Comparison of ENCODE assay signal across 22 cellular contexts in genomic region chr9:127170652-127171051, GRCh38. TPM values are rescaled to one million over a fixed set of nuclear protein-coding genes. Genes with fewer than 3 reads are reported as not detected.
DNase-seq lines count a peak whose midpoint lies in the region; ATAC-seq, FAIRE-seq and TF ChIP-seq lines count a peak whose summit lies in the region.
"Had no signal": no experiment of that assay in that cellular context is flagged by ENCODE, and none has a peak within 500 bp of the region (broad histone marks: within the 10 kb centered on the region; RNA-seq: fewer than 3 reads in every experiment).

No MANE protein-coding gene starts in this region.

- H3K36me3 Mint-ChIP-seq in activated CD4-positive, alpha-beta memory T cell treated with anti-CD3 and anti-CD28 coated beads, Interleukin-2, amount 10 ng/mL, durations not matched to agents 7 days and 5 days (ENCODE audit: low read depth) = no peaks in the 10 kb centered on the region

- H3K9me3 ChIP-seq in osteoblast (ENCODE audit: low read depth, low read length) = no peaks in the 10 kb centered on the region
- H3K9me3 ChIP-seq: body of pancreas, colonic mucosa, pancreas, right lobe of liver, upper lobe of left lung had no signal

- no peak overlapping the region for H3K27ac Mint-ChIP-seq in activated CD4-positive, alpha-beta memory T cell treated with anti-CD3 and anti-CD28 coated beads, Interleukin-2, amount 10 ng/mL, durations not matched to agents 7 days and 5 days
- H3K27ac Mint-ChIP-seq: activated naive CD8-positive, alpha-beta T cell; activated T-helper 1 cell treated with anti-CD3 and anti-CD28 coated beads, Interleukin-12 subunit alpha, Interleukin-12 subunit beta, Interleukin-2, Interleukin-4 antibody, amounts not matched to agents 30 ng/mL and 10 ng/mL and 1 ng/mL, durations not matched to agents 14 hours and 24 hours and 36 hours; naive thymus-derived CD4-positive, alpha-beta T cell had no signal

- DNase-seq in ACHN (peak; percentile 12), GM12891 (ENCODE audit: insufficient read length, low spot score) (no peak), osteoblast (ENCODE audit: insufficient read length, low spot score, missing footprints) (peak; percentile 65), DMS53 (lab: John Stamatoyannopoulos, UW) (no peak), LoVo (ENCODE audit: low spot score) (no peak)
- DNase-seq in activated CD4-positive, alpha-beta memory T cell treated with anti-CD3 and anti-CD28 coated beads, Interleukin-2, amount 10 ng/mL, durations not matched to agents 7 days and 5 days = peak; percentile 4
- DNase-seq: body of pancreas; colonic mucosa; EL; mesendoderm; NCI-H1930; NCI-H748 treated with DMSO at 0.1 percent for 48 hours; right lobe of liver; stimulated activated CD4-positive, alpha-beta T cell treated with anti-CD3 and anti-CD28 coated beads, Interleukin-15, amount 100 ng/mL, for 24 hours; T1000; upper lobe of left lung had no signal

- no peak for ATAC-seq in GM18517 (IDR thresholded peaks at IDR 0.05; ENCODE audit: unreplicated experiment)
- ATAC-seq: body of pancreas; naive thymus-derived CD4-positive, alpha-beta T cell; pancreas; right lobe of liver had no signal

- peaks cover 10% of the 10 kb centered on the region for H3K4me1 Mint-ChIP-seq in activated CD4-positive, alpha-beta memory T cell treated with anti-CD3 and anti-CD28 coated beads, Interleukin-2, amount 10 ng/mL, durations not matched to agents 7 days and 5 days

- TF ChIP-seq POLR2A in GM12891 (IDR thresholded peaks at IDR 0.05; ENCODE audit: low read depth, low read length) = no peak

- H2AFZ ChIP-seq in osteoblast (ENCODE audit: low read length) = no peak overlapping the region

- POLR2A ChIA-PET in activated CD4-positive, alpha-beta memory T cell treated with anti-CD3 and anti-CD28 coated beads, Interleukin-2, amount 10 ng/mL, durations not matched to agents 7 days and 5 days (lab: Charles Lee) = no interaction called here

- peaks cover 6% of the 10 kb centered on the region for H3K4me1 ChIP-seq in osteoblast (ENCODE audit: insufficient read depth, low read length)
- H3K4me1 ChIP-seq: body of pancreas, colonic mucosa, pancreas, right lobe of liver, upper lobe of left lung had no signal

- H3K4me3 Mint-ChIP-seq in activated CD4-positive, alpha-beta memory T cell treated with anti-CD3 and anti-CD28 coated beads, Interleukin-2, amount 10 ng/mL, durations not matched to agents 7 days and 5 days = no peak overlapping the region
- H3K4me3 Mint-ChIP-seq: activated naive CD8-positive, alpha-beta T cell; activated T-helper 1 cell treated with anti-CD3 and anti-CD28 coated beads, Interleukin-12 subunit alpha, Interleukin-12 subunit beta, Interleukin-2, Interleukin-4 antibody, amounts not matched to agents 30 ng/mL and 10 ng/mL and 1 ng/mL, durations not matched to agents 14 hours and 24 hours and 36 hours; naive thymus-derived CD4-positive, alpha-beta T cell had no signal

- no peaks in the 10 kb centered on the region for H4K20me1 ChIP-seq in osteoblast (ENCODE audit: insufficient read depth, low read length)

- no peaks in the 10 kb centered on the region for H3K79me2 ChIP-seq in osteoblast (ENCODE audit: insufficient read depth, low read length)

- H3K27me3 Mint-ChIP-seq in activated CD4-positive, alpha-beta memory T cell treated with anti-CD3 and anti-CD28 coated beads, Interleukin-2, amount 10 ng/mL, durations not matched to agents 7 days and 5 days = peaks cover 4% of the 10 kb centered on the region
- H3K27me3 Mint-ChIP-seq: activated naive CD8-positive, alpha-beta T cell; naive thymus-derived CD4-positive, alpha-beta T cell had no signal

- in situ Hi-C loops in ACHN (cut with HindIII; ENCODE audit: low pct_ligation_motif_present, low pct_unique_long_range_greater_than_20kb, low sequenced_read_pairs) = no loop called here

- H3K27ac ChIP-seq in osteoblast (ENCODE audit: low read depth, low read length) = no peak overlapping the region
- H3K27ac ChIP-seq: body of pancreas, colonic mucosa, pancreas, right lobe of liver, upper lobe of left lung had no signal

- no peaks in the 10 kb centered on the region for H3K36me3 ChIP-seq in osteoblast (ENCODE audit: insufficient read depth, low read length)
- H3K36me3 ChIP-seq: colonic mucosa, right lobe of liver, upper lobe of left lung had no signal

- no peak overlapping the region for H3K4me3 ChIP-seq in osteoblast (ENCODE audit: insufficient read depth, low read length)
- H3K4me3 ChIP-seq: body of pancreas, colonic mucosa, pancreas, right lobe of liver, upper lobe of left lung had no signal

- H3K4me2 ChIP-seq in osteoblast (ENCODE audit: insufficient read depth, low read length) = no peak overlapping the region

- no peak for TF ChIP-seq CTCF in osteoblast (IDR thresholded peaks at IDR 0.05; ENCODE audit: extremely low read depth, low read depth, low read length)

- no peaks in the 10 kb centered on the region for H3K27me3 ChIP-seq in osteoblast (ENCODE audit: insufficient read depth, low read length)
- H3K27me3 ChIP-seq: body of pancreas, colonic mucosa, pancreas, right lobe of liver, upper lobe of left lung had no signal

- CTCF ChIA-PET in activated CD4-positive, alpha-beta memory T cell treated with anti-CD3 and anti-CD28 coated beads, Interleukin-2, amount 10 ng/mL, durations not matched to agents 7 days and 5 days (lab: Charles Lee) = no interaction called here

- no peaks in the 10 kb centered on the region for H3K9me3 Mint-ChIP-seq in activated CD4-positive, alpha-beta memory T cell treated with anti-CD3 and anti-CD28 coated beads, Interleukin-2, amount 10 ng/mL, durations not matched to agents 7 days and 5 days
- H3K9me3 Mint-ChIP-seq: activated T-helper 1 cell treated with anti-CD3 and anti-CD28 coated beads, Interleukin-12 subunit alpha, Interleukin-12 subunit beta, Interleukin-2, Interleukin-4 antibody, amounts not matched to agents 30 ng/mL and 10 ng/mL and 1 ng/mL, durations not matched to agents 14 hours and 24 hours and 36 hours; naive thymus-derived CD4-positive, alpha-beta T cell had no signal

- peak; percentile 16 for FAIRE-seq in GM12891 (lab: Jason Lieb, UNC)
- FAIRE-seq: D721Med, pancreas had no signal

TF ChIP-seq in GM12891, 5 proteins besides CTCF, POLR2A, EP300 and RAD21:
- TF ChIP-seq PAX5 (IDR thresholded peaks at IDR 0.05; ENCODE audit: insufficient read depth, low read length, severe bottlenecking) = no peak
- TF ChIP-seq POU2F2 (IDR thresholded peaks at IDR 0.05; ENCODE audit: low read depth, low read length) = no peak
- TF ChIP-seq SPI1 (IDR thresholded peaks at IDR 0.05; ENCODE audit: low read depth, low read length) = no peak
- no peak for TF ChIP-seq POLR2AphosphoS5 (IDR thresholded peaks at IDR 0.05; ENCODE audit: low read depth, low read length)
- no peak for TF ChIP-seq TAF1 (IDR thresholded peaks at IDR 0.05; ENCODE audit: low read depth, low read length)

RNA-seq across cellular contexts. Expression of gene ANGPTL2, which starts 48.2 kb away (rescaled TPM):
- 0.24 TPM for polyA plus RNA-seq in GM12891 (2012; ENCODE audit: low read depth, missing spikeins)
- under 1 TPM in 1 of 2 experiments, not detected in 1; 0.08 TPM for total RNA-seq in activated CD4-positive, alpha-beta memory T cell treated with anti-CD3 and anti-CD28 coated beads, Interleukin-2, amount 10 ng/mL, durations not matched to agents 7 days and 5 days
- total RNA-seq in osteoblast = 39.8 and 72.5 TPM in 2 replicates
- total RNA-seq: activated T-helper 1 cell treated with anti-CD3 and anti-CD28 coated beads, Interleukin-12 subunit alpha, Interleukin-12 subunit beta, Interleukin-2, Interleukin-4 antibody, amounts not matched to agents 30 ng/mL and 10 ng/mL and 1 ng/mL, durations not matched to agents 14 hours and 24 hours and 36 hours; naive thymus-derived CD4-positive, alpha-beta T cell had no signal
- polyA plus RNA-seq: naive thymus-derived CD4-positive, alpha-beta T cell had no signal

Comparison
In these comparisons a context has a peak if more than half of its experiments do, and no peak if none do; other contexts are left out.
1. DNase-seq: peak in ACHN (single experiment), activated CD4-positive, alpha-beta memory T cell treated with anti-CD3 and anti-CD28 coated beads, Interleukin-2, amount 10 ng/mL, durations not matched to agents 7 days and 5 days (single experiment) and osteoblast (single experiment); none in GM12891 (single experiment), DMS53 (single experiment) and LoVo (single experiment).
2. RNA of gene ANGPTL2, which starts 48.2 kb away (total RNA-seq): 39.8 to 72.5 TPM in osteoblast; 0.08 TPM in activated CD4-positive, alpha-beta memory T cell treated with anti-CD3 and anti-CD28 coated beads, Interleukin-2, amount 10 ng/mL, durations not matched to agents 7 days and 5 days; every median in the first group is over 10 times any median in the second.